ENCODE assay signal across 21 cellular contexts in genomic region chr1:204001166-204001901, GRCh38.
"Had no signal": no experiment of that assay in that cellular context is flagged by ENCODE, and none has a peak within 500 bp of the region (broad histone marks: within the 10 kb centered on the region; RNA-seq: fewer than 3 reads in every experiment).

No MANE protein-coding gene starts in this region.

- H3K4me3 Mint-ChIP-seq: mesothelial cell of epicardium; nephron progenitor cell; stimulated activated naive B cell treated with anti-CD40 and anti-IgM and Interleukin-4, amounts not matched to agents 10 μg/mL and 1 μg/mL and 100 μg/mL, for 72 hours had no signal

- H3K9me3 ChIP-seq: adrenal gland, sigmoid colon, uterus had no signal

- H3K36me3 Mint-ChIP-seq: stimulated activated naive B cell treated with anti-CD40 and anti-IgM and Interleukin-4, amounts not matched to agents 10 μg/mL and 1 μg/mL and 100 μg/mL, for 72 hours had no signal

- H3K27ac Mint-ChIP-seq: mesothelial cell of epicardium; nephron progenitor cell; stimulated activated naive B cell treated with anti-CD40 and anti-IgM and Interleukin-4, amounts not matched to agents 10 μg/mL and 1 μg/mL and 100 μg/mL, for 72 hours had no signal

- ATAC-seq: activated CD4-positive, CD25-positive, alpha-beta regulatory T cell treated with anti-CD3 and anti-CD28 coated beads, Interleukin-2, amount 50 U/mL, for 24 hours; left lobe of liver; stimulated activated naive B cell treated with anti-CD40 and anti-IgM and Interleukin-4, amounts not matched to agents 10 μg/mL and 1 μg/mL and 100 μg/mL, for 72 hours had no signal

- DNase-seq: activated naive CD4-positive, alpha-beta T cell; adrenal gland; cerebellar nuclear complex; cortex of kidney; erythroblast; foreskin melanocyte; glutamatergic neuron; hippocampal formation; nephron progenitor cell; nucleus accumbens; sigmoid colon; stimulated activated CD4-positive, alpha-beta T cell treated with anti-CD3 and anti-CD28 coated beads, Interleukin-4, amount 100 ng/mL, for 4 hours; stimulated activated naive B cell treated with anti-CD40 and anti-IgM and Interleukin-4, amounts not matched to agents 10 μg/mL and 1 μg/mL and 100 μg/mL, for 72 hours; substantia nigra; T-helper 1 cell; T1000; tibial artery; uterus had no signal
